13 cellular contexts compared by ENCODE assay signal in the genomic region with DNA sequence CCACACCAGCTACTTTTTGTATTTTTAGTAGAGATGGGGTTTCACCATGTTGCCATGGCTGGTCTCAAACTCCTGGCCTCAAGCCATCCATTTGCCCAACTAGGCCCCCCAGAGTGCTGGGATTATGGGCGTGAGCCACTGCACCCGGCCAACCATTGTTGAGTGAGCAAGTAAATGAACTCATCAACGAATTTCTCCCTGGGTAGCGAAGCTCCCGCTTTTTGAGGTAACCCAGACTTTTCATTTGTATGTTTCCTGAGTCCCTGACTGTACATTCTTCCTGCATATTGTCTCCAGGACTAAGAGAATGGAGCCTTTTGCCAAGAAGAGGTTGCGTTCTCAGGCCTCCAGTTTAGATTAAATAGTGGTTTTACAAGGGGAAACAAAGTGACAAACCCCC. TPM values are rescaled to one million over a fixed set of nuclear protein-coding genes. Genes with fewer than 3 reads are reported as not detected.
DNase-seq lines count a peak whose midpoint lies in the region; ATAC-seq and TF ChIP-seq lines count a peak whose summit lies in the region.
"Had no signal": no experiment of that assay in that cellular context is flagged by ENCODE, and none has a peak within 500 bp of the region (broad histone marks: within the 10 kb centered on the region; RNA-seq: fewer than 3 reads in every experiment).

No MANE protein-coding gene starts in this region.

- no peaks in the 10 kb centered on the region for H3K9me3 Mint-ChIP-seq in activated naive CD4-positive, alpha-beta T cell treated with anti-CD3 and anti-CD28 coated beads for 36 hours
- H3K9me3 Mint-ChIP-seq: activated CD4-positive, alpha-beta T cell treated with anti-CD3 and anti-CD28 coated beads, Interleukin-2, amount 10 ng/mL, durations not matched to agents 7 days and 5 days; dendritic cell treated with granulocyte-macrophage colony-stimulating factor and Interleukin-4, amounts not matched to agents 40 ng/mL and 50 ng/mL, for 4 days had no signal

- H3K27ac ChIP-seq in AG04450 (ENCODE audit: low read depth, low read length) (peak overlapping the region; percentile 97), left ventricle myocardium inferior (replicated peaks) (peak overlapping the region; percentile 91), rectal smooth muscle tissue (ENCODE audit: low read depth, low read length) (peak overlapping the region; percentile 95)

- H3K4me3 Mint-ChIP-seq in activated naive CD4-positive, alpha-beta T cell treated with anti-CD3 and anti-CD28 coated beads for 36 hours = no peak overlapping the region
- H3K4me3 Mint-ChIP-seq: activated CD4-positive, alpha-beta T cell treated with anti-CD3 and anti-CD28 coated beads, Interleukin-2, amount 10 ng/mL, durations not matched to agents 7 days and 5 days; dendritic cell treated with granulocyte-macrophage colony-stimulating factor and Interleukin-4, amounts not matched to agents 40 ng/mL and 50 ng/mL, for 4 days; naive B cell had no signal

- no peaks in the 10 kb centered on the region for H3K27me3 ChIP-seq in AG04450 (ENCODE audit: control insufficient read depth, insufficient read depth, low read length)
- H3K27me3 ChIP-seq in left ventricle myocardium inferior (ENCODE audit: low read depth) = no peaks in the 10 kb centered on the region
- no peaks in the 10 kb centered on the region for H3K27me3 ChIP-seq in rectal smooth muscle tissue (ENCODE audit: control insufficient read depth, insufficient read depth, low read length)

- DNase-seq in AG04450 (ENCODE audit: low read depth, low spot score) (no peak), amniotic epithelial cell (ENCODE audit: low read depth) (peak; percentile 55), left ventricle myocardium inferior (no peak), OCI-M1 (lab: John Stamatoyannopoulos, UW) (no peak)
- no peak for DNase-seq in activated naive CD4-positive, alpha-beta T cell treated with anti-CD3 and anti-CD28 coated beads for 36 hours
- DNase-seq: activated CD4-positive, alpha-beta T cell treated with anti-CD3 and anti-CD28 coated beads, Interleukin-2, amount 10 ng/mL, durations not matched to agents 7 days and 5 days; naive B cell; NCI-H1417 treated with DMSO at 0.1 percent for 48 hours; NCI-H526 treated with DMSO at 0.1 percent for 48 hours had no signal

- H3K27me3 Mint-ChIP-seq in activated naive CD4-positive, alpha-beta T cell treated with anti-CD3 and anti-CD28 coated beads for 36 hours (ENCODE audit: low read depth) = no peaks in the 10 kb centered on the region

- no peaks in the 10 kb centered on the region for H3K4me1 Mint-ChIP-seq in activated naive CD4-positive, alpha-beta T cell treated with anti-CD3 and anti-CD28 coated beads for 36 hours (ENCODE audit: low read depth)
- H3K4me1 Mint-ChIP-seq: activated CD4-positive, alpha-beta T cell treated with anti-CD3 and anti-CD28 coated beads, Interleukin-2, amount 10 ng/mL, durations not matched to agents 7 days and 5 days; naive B cell had no signal

- peaks cover 3% of the 10 kb centered on the region; the same call in 1 of the 2 replicates for H3K9me3 ChIP-seq in AG04450 (ENCODE audit: control insufficient read depth, insufficient read depth, low read length)
- H3K9me3 ChIP-seq in left ventricle myocardium inferior (replicated peaks) = no peaks in the 10 kb centered on the region

- CTCF ChIA-PET in AG04450 (lab: Charles Lee) = interaction anchor here (0.9 to 2.1 kb wide), 5 partner anchors 19 to 94 kb away, joined by 3 to 5 read pairs (median 4); no protein-coding TSS in a partner anchor
- CTCF ChIA-PET in activated naive CD4-positive, alpha-beta T cell treated with anti-CD3 and anti-CD28 coated beads for 36 hours (lab: Charles Lee) = interaction anchor here (1.2 to 1.5 kb wide), 2 partner anchors 22 to 94 kb away, joined by 3 to 4 read pairs; no protein-coding TSS in a partner anchor

- POLR2A ChIA-PET in AG04450 (lab: Yijun Ruan, JAX) = interaction anchor here (0.6 to 1.4 kb wide), 5 partner anchors 9 to 724 kb away, joined by 3 to 33 read pairs (median 5); no protein-coding TSS in a partner anchor

- H3K4me1 ChIP-seq in left ventricle myocardium inferior (peaks cover 59% of the 10 kb centered on the region), rectal smooth muscle tissue (ENCODE audit: control insufficient read depth, insufficient read depth, low read length) (peaks cover 12% of the 10 kb centered on the region)

- H3K9ac ChIP-seq in rectal smooth muscle tissue (ENCODE audit: low read length) = no peak overlapping the region

- intact Hi-C loops in left ventricle myocardium inferior (cut with micrococcal nuclease) = no loop called here
- intact Hi-C loops in activated naive CD4-positive, alpha-beta T cell treated with anti-CD3 and anti-CD28 coated beads for 36 hours (cut with micrococcal nuclease) = no loop called here

- no peak overlapping the region for H3K27ac Mint-ChIP-seq in activated naive CD4-positive, alpha-beta T cell treated with anti-CD3 and anti-CD28 coated beads for 36 hours
- H3K27ac Mint-ChIP-seq: activated CD4-positive, alpha-beta T cell treated with anti-CD3 and anti-CD28 coated beads, Interleukin-2, amount 10 ng/mL, durations not matched to agents 7 days and 5 days; dendritic cell treated with granulocyte-macrophage colony-stimulating factor and Interleukin-4, amounts not matched to agents 40 ng/mL and 50 ng/mL, for 4 days; naive B cell had no signal

- ATAC-seq in HG02870 (IDR thresholded peaks at IDR 0.05; ENCODE audit: unreplicated experiment) (no peak), GM21825 (IDR thresholded peaks at IDR 0.05; ENCODE audit: unreplicated experiment) (no peak)

- H3K36me3 ChIP-seq in left ventricle myocardium inferior (no peaks in the 10 kb centered on the region), rectal smooth muscle tissue (ENCODE audit: control insufficient read depth, insufficient read depth, low read length) (no peaks in the 10 kb centered on the region)

- TF ChIP-seq CTCF in AG04450 (IDR thresholded peaks at IDR 0.05; ENCODE audit: low read depth, low read length) (no peak), left ventricle myocardium inferior (IDR thresholded peaks at IDR 0.05; ENCODE audit: borderline replicate concordance) (no peak)

- no peaks in the 10 kb centered on the region for H3K36me3 Mint-ChIP-seq in activated naive CD4-positive, alpha-beta T cell treated with anti-CD3 and anti-CD28 coated beads for 36 hours (ENCODE audit: low read depth)
- H3K36me3 Mint-ChIP-seq: naive B cell had no signal

- no peak overlapping the region; the same call in 1 of the 2 replicates for H3K4me3 ChIP-seq in AG04450 (ENCODE audit: low read depth, low read length)
- peak overlapping the region; percentile 37 for H3K4me3 ChIP-seq in left ventricle myocardium inferior
- H3K4me3 ChIP-seq in rectal smooth muscle tissue (ENCODE audit: low read length) = no peak overlapping the region

RNA-seq across cellular contexts. Expression of a gene that starts 36.4 kb away (rescaled TPM):
- polyA plus RNA-seq in AG04450 (2011; rRNA removed) = 11.5 and 15.2 TPM in 2 replicates
- 10.5 and 15.1 TPM in 2 replicates for polyA minus RNA-seq in AG04450 (2011; rRNA and poly(A)+ RNA removed)
- total RNA-seq in left ventricle myocardium inferior = 6.5 TPM
- not detected for total RNA-seq in activated naive CD4-positive, alpha-beta T cell treated with anti-CD3 and anti-CD28 coated beads for 36 hours
- total RNA-seq: activated CD4-positive, alpha-beta T cell treated with anti-CD3 and anti-CD28 coated beads, Interleukin-2, amount 10 ng/mL, durations not matched to agents 7 days and 5 days had no signal
